Comparison of ENCODE assay signal across 13 cellular contexts in genomic region chr3:72538070-72538745, GRCh38.
DNase-seq lines count a peak whose midpoint lies in the region; ATAC-seq and TF ChIP-seq lines count a peak whose summit lies in the region.
"Had no signal": no experiment of that assay in that cellular context is flagged by ENCODE, and none has a peak within 500 bp of the region (broad histone marks: within the 10 kb centered on the region; RNA-seq: fewer than 3 reads in every experiment).

No MANE protein-coding gene starts in this region.

- peaks cover 15% of the 10 kb centered on the region for H3K9me3 Mint-ChIP-seq in activated naive CD8-positive, alpha-beta T cell treated with anti-CD3 and anti-CD28 coated beads for 36 hours

- H3K36me3 Mint-ChIP-seq in activated naive CD8-positive, alpha-beta T cell treated with anti-CD3 and anti-CD28 coated beads for 36 hours: peaks cover 7% of the 10 kb centered on the region

- peak; percentile 8 for DNase-seq in activated naive CD8-positive, alpha-beta T cell treated with anti-CD3 and anti-CD28 coated beads for 36 hours
- DNase-seq in SHP77 (lab: John Stamatoyannopoulos, UW): no peak
- no peak for DNase-seq in uterus
- DNase-seq: activated CD8-positive, alpha-beta memory T cell treated with anti-CD3 and anti-CD28 coated beads, Interleukin-2, amount 50 U/mL, for 48 hours; Caco-2; IMR-90; naive thymus-derived CD4-positive, alpha-beta T cell; NCI-H524 had no signal

- H3K4me3 Mint-ChIP-seq in activated naive CD8-positive, alpha-beta T cell treated with anti-CD3 and anti-CD28 coated beads for 36 hours: no peak overlapping the region
- H3K4me3 Mint-ChIP-seq: naive thymus-derived CD4-positive, alpha-beta T cell had no signal

- H3K4me1 Mint-ChIP-seq in activated naive CD8-positive, alpha-beta T cell treated with anti-CD3 and anti-CD28 coated beads for 36 hours: peaks cover 10% of the 10 kb centered on the region

- no peak for TF ChIP-seq POLR2A in uterus (IDR thresholded peaks at IDR 0.05)

- intact Hi-C loops in uterus (cut with DNase I; ENCODE audit: low total_unique reads): no loop called here

- H3K27ac Mint-ChIP-seq in activated naive CD8-positive, alpha-beta T cell treated with anti-CD3 and anti-CD28 coated beads for 36 hours: no peak overlapping the region
- H3K27ac Mint-ChIP-seq: naive thymus-derived CD4-positive, alpha-beta T cell had no signal

- H3K4me1 ChIP-seq in uterus: no peaks in the 10 kb centered on the region
- H3K4me1 ChIP-seq: Caco-2 had no signal

- no peaks in the 10 kb centered on the region for H3K9me3 ChIP-seq in uterus
- H3K9me3 ChIP-seq: Caco-2 had no signal

- H3K27ac ChIP-seq in uterus: no peak overlapping the region
- H3K27ac ChIP-seq: SK-N-MC had no signal

- ATAC-seq in GM18498 (IDR thresholded peaks at IDR 0.05; ENCODE audit: unreplicated experiment) (peak; percentile 55), GM18909 (IDR thresholded peaks at IDR 0.05; ENCODE audit: poor library complexity, unreplicated experiment) (peak; percentile 43), HG02970 (IDR thresholded peaks at IDR 0.05; ENCODE audit: low FRiP score, unreplicated experiment) (peak; percentile 57), GM19455 (IDR thresholded peaks at IDR 0.05; ENCODE audit: unreplicated experiment) (no peak)
- ATAC-seq: naive thymus-derived CD4-positive, alpha-beta T cell had no signal

- TF ChIP-seq CTCF in uterus (IDR thresholded peaks at IDR 0.05): no peak

- no peaks in the 10 kb centered on the region for H3K36me3 ChIP-seq in uterus

- peaks cover 5% of the 10 kb centered on the region for H3K27me3 Mint-ChIP-seq in activated naive CD8-positive, alpha-beta T cell treated with anti-CD3 and anti-CD28 coated beads for 36 hours
- H3K27me3 Mint-ChIP-seq: naive thymus-derived CD4-positive, alpha-beta T cell had no signal

- H3K4me3 ChIP-seq in uterus: no peak overlapping the region
- H3K4me3 ChIP-seq: SK-N-MC had no signal

- no peaks in the 10 kb centered on the region for H3K27me3 ChIP-seq in uterus
